In genomic region chr2:260507-261161, GRCh38 we compare ENCODE assay signal across 1 cellular context.
TF ChIP-seq lines count a peak whose summit lies in the region.

No MANE protein-coding gene starts in this region.

TF ChIP-seq in HepG2, 621 proteins besides CTCF, POLR2A, EP300 and RAD21 (continued from another document and continues in another):
- peak; percentile 83; the same call in 1 of the 2 replicates for TF ChIP-seq ZHX2 (IDR thresholded peaks at IDR 0.05; ENCODE audit: low read depth)
- TF ChIP-seq ZHX2 (CRISPR knock-in tag; IDR thresholded peaks at IDR 0.05; ENCODE audit: borderline replicate concordance) = no peak; the same call in 1 of the 2 replicates
- peak; percentile 84 for TF ChIP-seq HNF1A (IDR thresholded peaks at IDR 0.05; ENCODE audit: low read depth)
- peak; percentile 96 for TF ChIP-seq HNF1A (CRISPR knock-in tag; IDR thresholded peaks at IDR 0.05; ENCODE audit: borderline replicate concordance)
- peak; percentile 99 for TF ChIP-seq GATA4 (IDR thresholded peaks at IDR 0.05; ENCODE audit: borderline replicate concordance, low read depth)
- TF ChIP-seq SP5 (CRISPR knock-in tag; IDR thresholded peaks at IDR 0.05; ENCODE audit: borderline replicate concordance, low read depth) = peak; percentile 86; the same call in 1 of the 2 replicates
- TF ChIP-seq, protein P1, sequence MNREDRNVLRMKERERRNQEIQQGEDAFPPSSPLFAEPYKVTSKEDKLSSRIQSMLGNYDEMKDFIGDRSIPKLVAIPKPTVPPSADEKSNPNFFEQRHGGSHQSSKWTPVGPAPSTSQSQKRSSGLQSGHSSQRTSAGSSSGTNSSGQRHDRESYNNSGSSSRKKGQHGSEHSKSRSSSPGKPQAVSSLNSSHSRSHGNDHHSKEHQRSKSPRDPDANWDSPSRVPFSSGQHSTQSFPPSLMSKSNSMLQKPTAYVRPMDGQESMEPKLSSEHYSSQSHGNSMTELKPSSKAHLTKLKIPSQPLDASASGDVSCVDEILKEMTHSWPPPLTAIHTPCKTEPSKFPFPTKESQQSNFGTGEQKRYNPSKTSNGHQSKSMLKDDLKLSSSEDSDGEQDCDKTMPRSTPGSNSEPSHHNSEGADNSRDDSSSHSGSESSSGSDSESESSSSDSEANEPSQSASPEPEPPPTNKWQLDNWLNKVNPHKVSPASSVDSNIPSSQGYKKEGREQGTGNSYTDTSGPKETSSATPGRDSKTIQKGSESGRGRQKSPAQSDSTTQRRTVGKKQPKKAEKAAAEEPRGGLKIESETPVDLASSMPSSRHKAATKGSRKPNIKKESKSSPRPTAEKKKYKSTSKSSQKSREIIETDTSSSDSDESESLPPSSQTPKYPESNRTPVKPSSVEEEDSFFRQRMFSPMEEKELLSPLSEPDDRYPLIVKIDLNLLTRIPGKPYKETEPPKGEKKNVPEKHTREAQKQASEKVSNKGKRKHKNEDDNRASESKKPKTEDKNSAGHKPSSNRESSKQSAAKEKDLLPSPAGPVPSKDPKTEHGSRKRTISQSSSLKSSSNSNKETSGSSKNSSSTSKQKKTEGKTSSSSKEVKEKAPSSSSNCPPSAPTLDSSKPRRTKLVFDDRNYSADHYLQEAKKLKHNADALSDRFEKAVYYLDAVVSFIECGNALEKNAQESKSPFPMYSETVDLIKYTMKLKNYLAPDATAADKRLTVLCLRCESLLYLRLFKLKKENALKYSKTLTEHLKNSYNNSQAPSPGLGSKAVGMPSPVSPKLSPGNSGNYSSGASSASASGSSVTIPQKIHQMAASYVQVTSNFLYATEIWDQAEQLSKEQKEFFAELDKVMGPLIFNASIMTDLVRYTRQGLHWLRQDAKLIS (CRISPR knock-in tag; IDR thresholded peaks at IDR 0.05) = peak; percentile 96
- peak; percentile 96 for TF ChIP-seq MBD4 (IDR thresholded peaks at IDR 0.05; ENCODE audit: borderline replicate concordance, low read length)
- TF ChIP-seq ZNF550 (CRISPR knock-in tag; IDR thresholded peaks at IDR 0.05; ENCODE audit: borderline replicate concordance) = no peak
- TF ChIP-seq REXO4 (CRISPR knock-in tag; IDR thresholded peaks at IDR 0.05; ENCODE audit: borderline replicate concordance) = no peak
- peak; percentile 96 for TF ChIP-seq ZNF318 (CRISPR knock-in tag; IDR thresholded peaks at IDR 0.05)
- TF ChIP-seq, protein P2, sequence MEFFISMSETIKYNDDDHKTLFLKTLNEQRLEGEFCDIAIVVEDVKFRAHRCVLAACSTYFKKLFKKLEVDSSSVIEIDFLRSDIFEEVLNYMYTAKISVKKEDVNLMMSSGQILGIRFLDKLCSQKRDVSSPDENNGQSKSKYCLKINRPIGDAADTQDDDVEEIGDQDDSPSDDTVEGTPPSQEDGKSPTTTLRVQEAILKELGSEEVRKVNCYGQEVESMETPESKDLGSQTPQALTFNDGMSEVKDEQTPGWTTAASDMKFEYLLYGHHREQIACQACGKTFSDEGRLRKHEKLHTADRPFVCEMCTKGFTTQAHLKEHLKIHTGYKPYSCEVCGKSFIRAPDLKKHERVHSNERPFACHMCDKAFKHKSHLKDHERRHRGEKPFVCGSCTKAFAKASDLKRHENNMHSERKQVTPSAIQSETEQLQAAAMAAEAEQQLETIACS (CRISPR knock-in tag; IDR thresholded peaks at IDR 0.05) = no peak
- TF ChIP-seq SMAD1 (CRISPR knock-in tag; IDR thresholded peaks at IDR 0.05; ENCODE audit: borderline replicate concordance, low read depth) = 0 out of 2 replicates have a peak, but pooled peaks have one; percentile 53
- peak; percentile 96 for TF ChIP-seq POGZ (CRISPR knock-in tag; IDR thresholded peaks at IDR 0.05)
- TF ChIP-seq MIER3 (CRISPR knock-in tag; IDR thresholded peaks at IDR 0.05; ENCODE audit: borderline replicate concordance) = peak; percentile 100
- TF ChIP-seq, protein P3, sequence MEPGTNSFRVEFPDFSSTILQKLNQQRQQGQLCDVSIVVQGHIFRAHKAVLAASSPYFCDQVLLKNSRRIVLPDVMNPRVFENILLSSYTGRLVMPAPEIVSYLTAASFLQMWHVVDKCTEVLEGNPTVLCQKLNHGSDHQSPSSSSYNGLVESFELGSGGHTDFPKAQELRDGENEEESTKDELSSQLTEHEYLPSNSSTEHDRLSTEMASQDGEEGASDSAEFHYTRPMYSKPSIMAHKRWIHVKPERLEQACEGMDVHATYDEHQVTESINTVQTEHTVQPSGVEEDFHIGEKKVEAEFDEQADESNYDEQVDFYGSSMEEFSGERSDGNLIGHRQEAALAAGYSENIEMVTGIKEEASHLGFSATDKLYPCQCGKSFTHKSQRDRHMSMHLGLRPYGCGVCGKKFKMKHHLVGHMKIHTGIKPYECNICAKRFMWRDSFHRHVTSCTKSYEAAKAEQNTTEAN (CRISPR knock-in tag; conservative IDR thresholded peaks at IDR 0.05) = peak; percentile 96
- no peak for TF ChIP-seq RAD51 (IDR thresholded peaks at IDR 0.05; ENCODE audit: borderline replicate concordance)
- peak; percentile 59; the same call in 1 of the 2 replicates for TF ChIP-seq HOXA5 (CRISPR knock-in tag; IDR thresholded peaks at IDR 0.05)
- TF ChIP-seq, protein P4, sequence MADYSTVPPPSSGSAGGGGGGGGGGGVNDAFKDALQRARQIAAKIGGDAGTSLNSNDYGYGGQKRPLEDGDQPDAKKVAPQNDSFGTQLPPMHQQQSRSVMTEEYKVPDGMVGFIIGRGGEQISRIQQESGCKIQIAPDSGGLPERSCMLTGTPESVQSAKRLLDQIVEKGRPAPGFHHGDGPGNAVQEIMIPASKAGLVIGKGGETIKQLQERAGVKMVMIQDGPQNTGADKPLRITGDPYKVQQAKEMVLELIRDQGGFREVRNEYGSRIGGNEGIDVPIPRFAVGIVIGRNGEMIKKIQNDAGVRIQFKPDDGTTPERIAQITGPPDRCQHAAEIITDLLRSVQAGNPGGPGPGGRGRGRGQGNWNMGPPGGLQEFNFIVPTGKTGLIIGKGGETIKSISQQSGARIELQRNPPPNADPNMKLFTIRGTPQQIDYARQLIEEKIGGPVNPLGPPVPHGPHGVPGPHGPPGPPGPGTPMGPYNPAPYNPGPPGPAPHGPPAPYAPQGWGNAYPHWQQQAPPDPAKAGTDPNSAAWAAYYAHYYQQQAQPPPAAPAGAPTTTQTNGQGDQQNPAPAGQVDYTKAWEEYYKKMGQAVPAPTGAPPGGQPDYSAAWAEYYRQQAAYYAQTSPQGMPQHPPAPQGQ (CRISPR knock-in tag; IDR thresholded peaks at IDR 0.05; ENCODE audit: borderline replicate concordance) = no peak; the same call in 1 of the 2 replicates
- peak; percentile 90 for TF ChIP-seq ZNF780A (CRISPR knock-in tag; IDR thresholded peaks at IDR 0.05)
- TF ChIP-seq MEIS2 (CRISPR knock-in tag; IDR thresholded peaks at IDR 0.05) = peak; percentile 97
- peak; percentile 85 for TF ChIP-seq FOSL1 (CRISPR knock-in tag; IDR thresholded peaks at IDR 0.05; ENCODE audit: borderline replicate concordance)
- peak; percentile 95 for TF ChIP-seq FOXA1 (IDR thresholded peaks at IDR 0.05)
- TF ChIP-seq FOXA1 (CRISPR knock-in tag; IDR thresholded peaks at IDR 0.05) = peak; percentile 100
